21 cellular contexts compared by ENCODE assay signal in genomic region chr20:32035398-32035852, GRCh38. TPM values are rescaled to one million over a fixed set of nuclear protein-coding genes. Genes with fewer than 3 reads are reported as not detected.
A peak's percentile ranks its signal among the peaks of the same experiment; 100 is the strongest.
DNase-seq lines count a peak whose midpoint lies in the region; ATAC-seq, FAIRE-seq and TF ChIP-seq lines count a peak whose summit lies in the region.
"Had no signal": no experiment of that assay in that cellular context is flagged by ENCODE, and none has a peak within 500 bp of the region (broad histone marks: within the 10 kb centered on the region; RNA-seq: fewer than 3 reads in every experiment).

No MANE protein-coding gene starts in this region.

- H3K9me3 ChIP-seq in Karpas-422 (ENCODE audit: low read length) (no peaks in the 10 kb centered on the region), GM12878 (replicated peaks; ENCODE audit: control insufficient read depth, insufficient read depth, low read length) (peaks cover 5% of the 10 kb centered on the region; the same call in 2 of the 3 replicates), spleen (no peaks in the 10 kb centered on the region)
- H3K9me3 ChIP-seq: BE2C, SJSA1 had no signal

- no peak for TF ChIP-seq RAD21 in GM12878 (IDR thresholded peaks at IDR 0.05; ENCODE audit: insufficient read depth, low read depth, low read length)

- H3K27me3 ChIP-seq in Karpas-422 (ENCODE audit: low read length): no peaks in the 10 kb centered on the region
- no peaks in the 10 kb centered on the region; a peak in 1 of 4 replicates for H3K27me3 ChIP-seq in GM12878 (replicated peaks in 1 of 2; ENCODE audit: control insufficient read depth in 2 of 2, insufficient read depth in 2 of 2, low read length in 1 of 2)
- H3K27me3 ChIP-seq in spleen (replicated peaks in 1 of 7): peaks cover 0 to 32% (median 0%) of the 10 kb centered on the region in 7 donors

- TF ChIP-seq CTCF in GM12865 (IDR thresholded peaks at IDR 0.05; ENCODE audit: insufficient read depth, low read depth, low read length, missing control alignments): no peak
- no peak for TF ChIP-seq CTCF in GM12878 (IDR thresholded peaks at IDR 0.05 in 2 of 3, conservative IDR thresholded peaks at IDR 0.05 in 1 of 3; ENCODE audit: control insufficient read depth in 2 of 3, extremely low read depth in 1 of 3, insufficient read depth in 1 of 3, low read depth in 3 of 3, low read length in 3 of 3)
- peak in 2 of 11 experiments; percentile 1 to 7 for TF ChIP-seq CTCF in spleen (IDR thresholded peaks at IDR 0.05 in 8 of 11, conservative IDR thresholded peaks at IDR 0.05 in 3 of 11)

- RAD21 ChIA-PET in GM12878 (lab: Charles Lee; ENCODE audit: unreplicated experiment): interaction anchor here (1.0 to 10.3 kb wide), 24 partner anchors 9 to 617 kb away, joined by 3 to 220 read pairs (median 4); partner anchors contain the start of genes HCK and PDRG1

- H3K27ac ChIP-seq in Karpas-422 (ENCODE audit: low read length): peak overlapping the region; percentile 94
- peak overlapping the region; percentile 42 for H3K27ac ChIP-seq in GM12878 (ENCODE audit: control insufficient read depth, insufficient read depth)
- peak overlapping the region in 7 of 8 donors; percentile 63 to 91 (median 81) for H3K27ac ChIP-seq in spleen
- H3K27ac ChIP-seq: GM23248, PC-9, SJSA1 had no signal

- WGBS in GM12878 (ENCODE audit: insufficient coverage, insufficient replicate concordance, low lambda C conversion rate, missing lambda C conversion rate): 7% methylated on average over 10 of the region's 10 CpGs
- 55 to 69% (median 56%) methylated on average over 10 of the region's 10 CpGs for WGBS in spleen, 5 donors

- peaks cover 93% of the 10 kb centered on the region for H3K4me1 ChIP-seq in Karpas-422 (ENCODE audit: low read length)
- H3K4me1 ChIP-seq in GM12878 (ENCODE audit: control insufficient read depth, insufficient read depth, low read length): peaks cover 31% of the 10 kb centered on the region
- H3K4me1 ChIP-seq in spleen: peaks cover 25 to 100% (median 74%) of the 10 kb centered on the region in 6 donors
- H3K4me1 ChIP-seq: BE2C had no signal

- intact Hi-C loops in GM12878 (cut with micrococcal nuclease; ENCODE audit: unreplicated experiment): loop anchor here (1.0 to 2.0 kb wide), 2 partner anchors 27 to 57 kb away; no protein-coding TSS in a partner anchor
- intact Hi-C loops in spleen (cut with DNase I; ENCODE audit: low total_unique reads): no loop called here

- H3K4me2 ChIP-seq in Karpas-422 (ENCODE audit: low read depth, low read length, poor library complexity, severe bottlenecking) (peak overlapping the region; percentile 91), GM12878 (ENCODE audit: control insufficient read depth, insufficient read depth) (peak overlapping the region; percentile 28; the same call in 1 of the 2 replicates)
- H3K4me2 ChIP-seq: PC-9 had no signal

- no peaks in the 10 kb centered on the region for H3K9me2 ChIP-seq in Karpas-422 (replicated peaks; ENCODE audit: insufficient read depth, low read length)

- TF ChIP-seq EP300 in GM12878 (IDR thresholded peaks at IDR 0.05; ENCODE audit: borderline replicate concordance in 1 of 2, control insufficient read depth in 1 of 2, low read depth in 2 of 2, low read length in 2 of 2): no peak

- in situ Hi-C loops in GM12878 (cut with MboI): no loop called here

- H3K36me3 ChIP-seq in Karpas-422 (ENCODE audit: insufficient read depth, low read length): no peaks in the 10 kb centered on the region
- no peaks in the 10 kb centered on the region for H3K36me3 ChIP-seq in GM12878 (ENCODE audit: control insufficient read depth in 2 of 2, insufficient read depth in 2 of 2, low read length in 1 of 2)
- peaks cover 0 to 8% (median 1%) of the 10 kb centered on the region in 6 donors for H3K36me3 ChIP-seq in spleen
- H3K36me3 ChIP-seq: BE2C, SJSA1 had no signal

- FAIRE-seq in GM12878 (lab: Jason Lieb, UNC): no peak
- FAIRE-seq: D721Med had no signal

- no peaks in the 10 kb centered on the region for H3K79me2 ChIP-seq in Karpas-422 (ENCODE audit: low read length)
- no peaks in the 10 kb centered on the region for H3K79me2 ChIP-seq in GM12878 (ENCODE audit: control insufficient read depth, insufficient read depth, low read length)

- POLR2A ChIA-PET in GM12878 (lab: Charles Lee): interaction anchor here (0.5 to 3.2 kb wide), 11 partner anchors 17 to 178 kb away, joined by 3 to 30 read pairs (median 5); partner anchors contain the start of genes HCK and TM9SF4

- TF ChIP-seq POLR2A in GM12878 (IDR thresholded peaks at IDR 0.05; ENCODE audit: low read depth, low read length): no peak
- no peak for TF ChIP-seq POLR2A in spleen (IDR thresholded peaks at IDR 0.05)

- SMC1A ChIA-PET in GM12878 (lab: Charles Lee; ENCODE audit: uncharacterized antibody, unreplicated experiment): interaction anchor here (0.7 to 10.2 kb wide), 30 partner anchors 10 to 617 kb away, joined by 3 to 344 read pairs (median 4); partner anchors contain the start of genes HCK and TM9SF4

- H2AFZ ChIP-seq in Karpas-422 (ENCODE audit: low read length): peak overlapping the region; percentile 71
- peak overlapping the region; percentile 55 for H2AFZ ChIP-seq in GM12878 (ENCODE audit: control insufficient read depth, low read depth, low read length)
- H2AFZ ChIP-seq: GM23248, PC-9 had no signal

- BruUV-seq in GM12878 (replicated peaks; lab: Mats Ljungman, UMichigan): no TSS peak

- CTCF ChIA-PET in GM12878 (lab: Yijun Ruan, JAX): interaction anchor here (0.6 to 9.5 kb wide), 40 partner anchors 10 to 743 kb away, joined by 3 to 298 read pairs (median 6); partner anchors contain the start of genes HCK, PDRG1 and TM9SF4

- no peaks in the 10 kb centered on the region for H4K20me1 ChIP-seq in Karpas-422 (ENCODE audit: insufficient read depth, low read depth, low read length)
- H4K20me1 ChIP-seq in GM12878 (ENCODE audit: control insufficient read depth, insufficient read depth): no peaks in the 10 kb centered on the region

- H3K9ac ChIP-seq in Karpas-422 (ENCODE audit: low read length) (peak overlapping the region; percentile 66), GM12878 (ENCODE audit: control insufficient read depth, insufficient read depth, low read length) (no peak overlapping the region)
- H3K9ac ChIP-seq: GM23248 had no signal

- no peak overlapping the region for H3K4me3 ChIP-seq in GM12865 (ENCODE audit: low read depth, low read length)
- H3K4me3 ChIP-seq in Karpas-422 (ENCODE audit: low read length): peak overlapping the region; percentile 2; the same call in 1 of the 2 replicates
- H3K4me3 ChIP-seq in GM12878: no peak overlapping the region
- peak overlapping the region in 1 of 8 donors; percentile 34 for H3K4me3 ChIP-seq in spleen
- H3K4me3 ChIP-seq: GM23248, PC-9, SJSA1 had no signal

- DNase-seq in GM12865 (ENCODE audit: low read depth) (peak; percentile 57), Karpas-422 (no peak), GM12878 (ENCODE audit: low read depth, low spot score) (no peak), spleen (no peak), NCI-H187 (lab: John Stamatoyannopoulos, UW) (no peak)
- DNase-seq: BE2C; CD8-positive, alpha-beta memory T cell; DMS79; KG1; NCI-H1092; NCI-H2107; NCI-H526 treated with DMSO at 0.1 percent for 48 hours; PC-9 had no signal

- ATAC-seq in GM12878: peak; percentile 63
- no peak for ATAC-seq in GM21619 (IDR thresholded peaks at IDR 0.05; ENCODE audit: unreplicated experiment)
- ATAC-seq in GM19452 (IDR thresholded peaks at IDR 0.05; ENCODE audit: unreplicated experiment): no peak
- no peak for ATAC-seq in HG03280 (IDR thresholded peaks at IDR 0.05; ENCODE audit: unreplicated experiment)

TF ChIP-seq in GM12878, 131 proteins besides CTCF, POLR2A, EP300 and RAD21 (continues in another document):
- TF ChIP-seq ESRRA (IDR thresholded peaks at IDR 0.05; ENCODE audit: low read length): peak; percentile 81; the same call in 1 of the 2 replicates

RNA-seq across cellular contexts. Expression of gene HCK, which starts 16.6 kb away (rescaled TPM):
- total RNA-seq in Karpas-422 (2014; rRNA removed; shearing (Covaris generic); ENCODE audit: low replicate concordance): 16.9 and 22.5 TPM in 2 replicates
- 123 and 135 TPM in 2 replicates for total RNA-seq in GM12878 (2013; cell fraction: nucleolus; rRNA removed)
- total RNA-seq in GM12878 (2014; rRNA removed) (30.2 and 30.3 TPM in 2 replicates), GM12878 (2014; rRNA removed; fragmentation: Illumina TruSeq; extraction: Trizol) (20.5 TPM in 2 replicates), GM12878 (2021) (20.1 and 21.0 TPM in 2 replicates), spleen (100 to 1,000 TPM; 139 to 341 (median 155) TPM)
- polyA plus RNA-seq in GM12878 (2011; ENCODE audit: low read depth): 19.6 TPM
- polyA plus RNA-seq in GM12878 (2011; rRNA removed) (1.5 and 3.0 TPM in 2 replicates), GM12878 (2014; fragmentation: Illumina TruSeq; extraction: Trizol) (22.5 and 25.2 TPM in 2 replicates), GM12878 (2014; fragmentation: Nextera tagmentation; extraction: Ambion mirVana) (1 to 10 TPM; 1.3 to 2.1 TPM), GM12878 (2014; rRNA removed) (25.0 and 26.7 TPM in 2 replicates), GM12878 (2016; fragmentation: Nextera tagmentation; extraction: Ambion mirVana) (10 to 100 TPM; 16.5 to 16.8 TPM), spleen (10 to 100 TPM; 44.3 to 76.4 (median 53.0) TPM)
- 2.9 and 3.0 TPM in 2 replicates for polyA plus RNA-seq in GM12878 (2011; cell fraction: cytosol; rRNA removed)
- polyA plus RNA-seq in GM12878 (2011; cell fraction: nucleus; rRNA removed): 2.5 and 2.9 TPM in 2 replicates
- 31.1 and 39.4 TPM in 2 replicates for polyA plus RNA-seq in GM12878 (2012)
- polyA minus RNA-seq in GM12878 (2011; rRNA and poly(A)+ RNA removed): 1.5 and 3.7 TPM in 2 replicates
- not detected in 2 replicates for polyA minus RNA-seq in GM12878 (2011; cell fraction: cytosol; rRNA and poly(A)+ RNA removed)
- 0.97 and 1.2 TPM in 2 replicates for polyA minus RNA-seq in GM12878 (2011; cell fraction: nucleus; rRNA and poly(A)+ RNA removed)
- total RNA-seq: GM23248, MCF 10A, PC-9, SJSA1 had no signal
- polyA plus RNA-seq: AG04450; CD8-positive, alpha-beta memory T cell; GM23248 had no signal

RNA-seq across cellular contexts. Expression of gene CCM2L, which starts 25.2 kb away (rescaled TPM):
- 0.36 and 0.78 TPM in 2 replicates for total RNA-seq in Karpas-422 (2014; rRNA removed; shearing (Covaris generic); ENCODE audit: low replicate concordance)
- not detected in 2 replicates for total RNA-seq in GM12878 (2013; cell fraction: nucleolus; rRNA removed)
- total RNA-seq in GM12878 (2014; rRNA removed) (not detected in 2 replicates), GM12878 (2014; rRNA removed; fragmentation: Illumina TruSeq; extraction: Trizol) (not detected in 2 replicates), GM12878 (2021) (not detected in 2 replicates), spleen (100 to 1,000 TPM in 5 of 7 donors, 10 to 100 TPM in 2; 64.8 to 186 (median 138) TPM)
- polyA plus RNA-seq in GM12878 (2011; ENCODE audit: low read depth): not detected
- polyA plus RNA-seq in GM12878 (2011; rRNA removed) (not detected in 2 replicates), GM12878 (2014; fragmentation: Illumina TruSeq; extraction: Trizol) (not detected in 2 replicates), GM12878 (2014; fragmentation: Nextera tagmentation; extraction: Ambion mirVana) (not detected), GM12878 (2014; rRNA removed) (not detected in 2 replicates), GM12878 (2016; fragmentation: Nextera tagmentation; extraction: Ambion mirVana) (not detected), spleen (100 to 1,000 TPM in 1 of 3 donors, 10 to 100 TPM in 2; 27.6 to 158 (median 71.1) TPM)
- polyA plus RNA-seq in GM12878 (2011; cell fraction: cytosol; rRNA removed): not detected in 2 replicates
- polyA plus RNA-seq in GM12878 (2011; cell fraction: nucleus; rRNA removed): not detected in 2 replicates
- not detected in 2 replicates for polyA plus RNA-seq in GM12878 (2012)
- not detected in 2 replicates for polyA minus RNA-seq in GM12878 (2011; rRNA and poly(A)+ RNA removed)
- not detected in 2 replicates for polyA minus RNA-seq in GM12878 (2011; cell fraction: cytosol; rRNA and poly(A)+ RNA removed)
- not detected in 2 replicates for polyA minus RNA-seq in GM12878 (2011; cell fraction: nucleus; rRNA and poly(A)+ RNA removed)
- total RNA-seq: CD8-positive, alpha-beta memory T cell; GM23248; MCF 10A; SJSA1 had no signal
- polyA plus RNA-seq: AG04450; CD8-positive, alpha-beta memory T cell; GM23248 had no signal

Comparison
In these comparisons a context has a peak if more than half of its experiments do, and no peak if none do; other contexts are left out.
1. H3K27ac ChIP-seq: peak in every context shown above with its lines; median percentile 94 in Karpas-422; 81 in spleen; 42 in GM12878.
2. RNA of gene CCM2L, which starts 25.2 kb away (total RNA-seq): 64.8 to 186 TPM in spleen; 0.36 to 0.78 TPM in Karpas-422 and not detected in GM12878; every median in the first group is over 10 times any median in the second.